ENCODE assay signal across 1 cellular context in the genomic region with DNA sequence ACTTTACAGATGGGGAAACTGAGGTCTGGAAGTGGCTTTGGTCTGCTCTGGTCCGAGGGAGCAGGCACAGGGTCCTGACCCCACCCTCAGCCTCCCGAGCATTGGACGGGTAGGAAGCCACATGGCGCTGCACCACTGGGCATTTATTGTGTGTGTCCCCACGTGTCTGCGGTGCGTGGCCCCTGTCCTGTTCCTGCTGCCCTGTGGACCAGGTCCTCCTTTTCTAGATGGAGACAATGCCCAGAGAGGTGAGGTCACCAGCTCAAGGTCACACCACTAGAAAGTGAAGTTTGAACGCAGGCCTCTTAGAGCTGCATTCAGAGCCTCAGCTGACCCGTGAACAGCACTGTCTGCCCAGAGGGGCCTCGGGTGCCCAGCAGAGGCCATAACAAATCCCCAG.
TF ChIP-seq lines count a peak whose summit lies in the region.

No MANE protein-coding gene starts in this region.

TF ChIP-seq in HepG2, 621 proteins besides CTCF, POLR2A, EP300 and RAD21 (continued from another document and continues in another):
- no peak for TF ChIP-seq NFE2 (CRISPR knock-in tag; IDR thresholded peaks at IDR 0.05)
- no peak for TF ChIP-seq ZNF282 (IDR thresholded peaks at IDR 0.05; ENCODE audit: partially characterized antibody)
- TF ChIP-seq CBX2 (IDR thresholded peaks at IDR 0.05; ENCODE audit: low read depth, low read length): no peak
- TF ChIP-seq CBX2 (CRISPR knock-in tag; IDR thresholded peaks at IDR 0.05; ENCODE audit: low read depth): no peak
- TF ChIP-seq MATR3 (CRISPR knock-in tag; IDR thresholded peaks at IDR 0.05): no peak
- no peak for TF ChIP-seq ZNF251 (CRISPR knock-in tag; IDR thresholded peaks at IDR 0.05)
- no peak for TF ChIP-seq ZNF543 (CRISPR knock-in tag; IDR thresholded peaks at IDR 0.05)
- TF ChIP-seq, protein P1, sequence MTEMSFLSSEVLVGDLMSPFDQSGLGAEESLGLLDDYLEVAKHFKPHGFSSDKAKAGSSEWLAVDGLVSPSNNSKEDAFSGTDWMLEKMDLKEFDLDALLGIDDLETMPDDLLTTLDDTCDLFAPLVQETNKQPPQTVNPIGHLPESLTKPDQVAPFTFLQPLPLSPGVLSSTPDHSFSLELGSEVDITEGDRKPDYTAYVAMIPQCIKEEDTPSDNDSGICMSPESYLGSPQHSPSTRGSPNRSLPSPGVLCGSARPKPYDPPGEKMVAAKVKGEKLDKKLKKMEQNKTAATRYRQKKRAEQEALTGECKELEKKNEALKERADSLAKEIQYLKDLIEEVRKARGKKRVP (CRISPR knock-in tag; IDR thresholded peaks at IDR 0.05): no peak
- TF ChIP-seq ETV6 (CRISPR knock-in tag; conservative IDR thresholded peaks at IDR 0.05): no peak
- peak; percentile 55 for TF ChIP-seq MYC (CRISPR knock-in tag; IDR thresholded peaks at IDR 0.05; ENCODE audit: borderline replicate concordance)
- no peak for TF ChIP-seq EZH2 (conservative IDR thresholded peaks at IDR 0.05; ENCODE audit: low read depth, low read length)
- TF ChIP-seq ZNF230 (CRISPR knock-in tag; IDR thresholded peaks at IDR 0.05): no peak
- TF ChIP-seq SNRNP70 (IDR thresholded peaks at IDR 0.05; ENCODE audit: low read depth, low read length): no peak
- no peak for TF ChIP-seq SAP130 (CRISPR knock-in tag; IDR thresholded peaks at IDR 0.05; ENCODE audit: low read depth)
- TF ChIP-seq GTF2F1 (IDR thresholded peaks at IDR 0.05; ENCODE audit: low read length): no peak
- TF ChIP-seq TEAD2 (CRISPR knock-in tag; IDR thresholded peaks at IDR 0.05): no peak
- TF ChIP-seq NFYB (CRISPR knock-in tag; IDR thresholded peaks at IDR 0.05): no peak
- no peak for TF ChIP-seq GPN1 (CRISPR knock-in tag; IDR thresholded peaks at IDR 0.05; ENCODE audit: borderline replicate concordance)
- no peak for TF ChIP-seq ZNF720 (CRISPR knock-in tag; IDR thresholded peaks at IDR 0.05)
- TF ChIP-seq ZNF160 (CRISPR knock-in tag; IDR thresholded peaks at IDR 0.05): no peak
- peak; percentile 70 for TF ChIP-seq HNF4A (CRISPR knock-in tag; IDR thresholded peaks at IDR 0.05)
- no peak for TF ChIP-seq WIZ (CRISPR knock-in tag; IDR thresholded peaks at IDR 0.05)
- TF ChIP-seq, protein P2, sequence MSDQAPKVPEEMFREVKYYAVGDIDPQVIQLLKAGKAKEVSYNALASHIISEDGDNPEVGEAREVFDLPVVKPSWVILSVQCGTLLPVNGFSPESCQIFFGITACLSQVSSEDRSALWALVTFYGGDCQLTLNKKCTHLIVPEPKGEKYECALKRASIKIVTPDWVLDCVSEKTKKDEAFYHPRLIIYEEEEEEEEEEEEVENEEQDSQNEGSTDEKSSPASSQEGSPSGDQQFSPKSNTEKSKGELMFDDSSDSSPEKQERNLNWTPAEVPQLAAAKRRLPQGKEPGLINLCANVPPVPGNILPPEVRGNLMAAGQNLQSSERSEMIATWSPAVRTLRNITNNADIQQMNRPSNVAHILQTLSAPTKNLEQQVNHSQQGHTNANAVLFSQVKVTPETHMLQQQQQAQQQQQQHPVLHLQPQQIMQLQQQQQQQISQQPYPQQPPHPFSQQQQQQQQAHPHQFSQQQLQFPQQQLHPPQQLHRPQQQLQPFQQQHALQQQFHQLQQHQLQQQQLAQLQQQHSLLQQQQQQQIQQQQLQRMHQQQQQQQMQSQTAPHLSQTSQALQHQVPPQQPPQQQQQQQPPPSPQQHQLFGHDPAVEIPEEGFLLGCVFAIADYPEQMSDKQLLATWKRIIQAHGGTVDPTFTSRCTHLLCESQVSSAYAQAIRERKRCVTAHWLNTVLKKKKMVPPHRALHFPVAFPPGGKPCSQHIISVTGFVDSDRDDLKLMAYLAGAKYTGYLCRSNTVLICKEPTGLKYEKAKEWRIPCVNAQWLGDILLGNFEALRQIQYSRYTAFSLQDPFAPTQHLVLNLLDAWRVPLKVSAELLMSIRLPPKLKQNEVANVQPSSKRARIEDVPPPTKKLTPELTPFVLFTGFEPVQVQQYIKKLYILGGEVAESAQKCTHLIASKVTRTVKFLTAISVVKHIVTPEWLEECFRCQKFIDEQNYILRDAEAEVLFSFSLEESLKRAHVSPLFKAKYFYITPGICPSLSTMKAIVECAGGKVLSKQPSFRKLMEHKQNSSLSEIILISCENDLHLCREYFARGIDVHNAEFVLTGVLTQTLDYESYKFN (CRISPR knock-in tag; conservative IDR thresholded peaks at IDR 0.05): 0 out of 2 replicates have a peak, but pooled peaks have one; percentile 20
- TF ChIP-seq ZNF335 (CRISPR knock-in tag; IDR thresholded peaks at IDR 0.05): no peak
- no peak for TF ChIP-seq ZNF615 (CRISPR knock-in tag; IDR thresholded peaks at IDR 0.05; ENCODE audit: borderline replicate concordance)
- TF ChIP-seq, protein P3, sequence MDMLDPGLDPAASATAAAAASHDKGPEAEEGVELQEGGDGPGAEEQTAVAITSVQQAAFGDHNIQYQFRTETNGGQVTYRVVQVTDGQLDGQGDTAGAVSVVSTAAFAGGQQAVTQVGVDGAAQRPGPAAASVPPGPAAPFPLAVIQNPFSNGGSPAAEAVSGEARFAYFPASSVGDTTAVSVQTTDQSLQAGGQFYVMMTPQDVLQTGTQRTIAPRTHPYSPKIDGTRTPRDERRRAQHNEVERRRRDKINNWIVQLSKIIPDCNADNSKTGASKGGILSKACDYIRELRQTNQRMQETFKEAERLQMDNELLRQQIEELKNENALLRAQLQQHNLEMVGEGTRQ (IDR thresholded peaks at IDR 0.05; ENCODE audit: low read depth, low read length): no peak
- TF ChIP-seq, protein P3 (CRISPR knock-in tag; IDR thresholded peaks at IDR 0.05; ENCODE audit: borderline replicate concordance): no peak
- no peak for TF ChIP-seq DNMT3B (CRISPR knock-in tag; conservative IDR thresholded peaks at IDR 0.05)
- peak; percentile 64 for TF ChIP-seq BCL6 (CRISPR knock-in tag; IDR thresholded peaks at IDR 0.05)
- no peak for TF ChIP-seq MEIS2 (CRISPR knock-in tag; IDR thresholded peaks at IDR 0.05)
- TF ChIP-seq ZFP36L2 (CRISPR knock-in tag; IDR thresholded peaks at IDR 0.05): no peak
- no peak for TF ChIP-seq CC2D1A (CRISPR knock-in tag; IDR thresholded peaks at IDR 0.05)
- TF ChIP-seq SMAD3 (CRISPR knock-in tag; IDR thresholded peaks at IDR 0.05): no peak
- no peak for TF ChIP-seq ZSCAN30 (CRISPR knock-in tag; IDR thresholded peaks at IDR 0.05)
- no peak for TF ChIP-seq PHF20 (CRISPR knock-in tag; IDR thresholded peaks at IDR 0.05)
- TF ChIP-seq SALL2 (CRISPR knock-in tag; IDR thresholded peaks at IDR 0.05): no peak
- TF ChIP-seq TOE1 (CRISPR knock-in tag; IDR thresholded peaks at IDR 0.05): no peak
- no peak for TF ChIP-seq RARA (CRISPR knock-in tag; IDR thresholded peaks at IDR 0.05)
- no peak for TF ChIP-seq ZNF737 (CRISPR knock-in tag; IDR thresholded peaks at IDR 0.05; ENCODE audit: borderline replicate concordance)
- TF ChIP-seq ZFP36 (IDR thresholded peaks at IDR 0.05; ENCODE audit: borderline replicate concordance, low read depth, low read length, partially characterized antibody): no peak
- no peak for TF ChIP-seq NR2F2 (IDR thresholded peaks at IDR 0.05; ENCODE audit: borderline replicate concordance, low read depth)
- TF ChIP-seq, protein P4, sequence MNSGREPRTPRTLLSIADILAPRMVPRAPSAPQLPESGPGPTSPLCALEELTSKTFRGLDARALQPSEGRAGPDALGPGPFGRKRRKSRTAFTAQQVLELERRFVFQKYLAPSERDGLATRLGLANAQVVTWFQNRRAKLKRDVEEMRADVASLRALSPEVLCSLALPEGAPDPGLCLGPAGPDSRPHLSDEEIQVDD (CRISPR knock-in tag; IDR thresholded peaks at IDR 0.05; ENCODE audit: borderline replicate concordance): no peak
- TF ChIP-seq TCF7 (IDR thresholded peaks at IDR 0.05; ENCODE audit: low read depth): no peak
- TF ChIP-seq ZNF546 (CRISPR knock-in tag; conservative IDR thresholded peaks at IDR 0.05): no peak
- TF ChIP-seq ESRRA (CRISPR knock-in tag; IDR thresholded peaks at IDR 0.05; ENCODE audit: low read depth): peak; percentile 88
- TF ChIP-seq ARID2 (CRISPR knock-in tag; IDR thresholded peaks at IDR 0.05; ENCODE audit: borderline replicate concordance): no peak
- no peak for TF ChIP-seq ZNF484 (CRISPR knock-in tag; IDR thresholded peaks at IDR 0.05; ENCODE audit: borderline replicate concordance, low read depth)
- no peak for TF ChIP-seq ZNF24 (IDR thresholded peaks at IDR 0.05)
- no peak for TF ChIP-seq ZNF333 (CRISPR knock-in tag; IDR thresholded peaks at IDR 0.05; ENCODE audit: borderline replicate concordance)
- no peak for TF ChIP-seq MEIS1 (CRISPR knock-in tag; IDR thresholded peaks at IDR 0.05; ENCODE audit: borderline replicate concordance)
- TF ChIP-seq SKI (IDR thresholded peaks at IDR 0.05; ENCODE audit: partially characterized antibody): no peak
- TF ChIP-seq XRCC5 (optimal IDR thresholded peaks at IDR 0.05; ENCODE audit: low read length): no peak
- TF ChIP-seq, protein P5, sequence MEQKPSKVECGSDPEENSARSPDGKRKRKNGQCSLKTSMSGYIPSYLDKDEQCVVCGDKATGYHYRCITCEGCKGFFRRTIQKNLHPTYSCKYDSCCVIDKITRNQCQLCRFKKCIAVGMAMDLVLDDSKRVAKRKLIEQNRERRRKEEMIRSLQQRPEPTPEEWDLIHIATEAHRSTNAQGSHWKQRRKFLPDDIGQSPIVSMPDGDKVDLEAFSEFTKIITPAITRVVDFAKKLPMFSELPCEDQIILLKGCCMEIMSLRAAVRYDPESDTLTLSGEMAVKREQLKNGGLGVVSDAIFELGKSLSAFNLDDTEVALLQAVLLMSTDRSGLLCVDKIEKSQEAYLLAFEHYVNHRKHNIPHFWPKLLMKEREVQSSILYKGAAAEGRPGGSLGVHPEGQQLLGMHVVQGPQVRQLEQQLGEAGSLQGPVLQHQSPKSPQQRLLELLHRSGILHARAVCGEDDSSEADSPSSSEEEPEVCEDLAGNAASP (CRISPR knock-in tag; IDR thresholded peaks at IDR 0.05; ENCODE audit: borderline replicate concordance): peak; percentile 12; the same call in 1 of the 2 replicates
- peak; percentile 39; the same call in 1 of the 2 replicates for TF ChIP-seq GATAD2A (CRISPR knock-in tag; IDR thresholded peaks at IDR 0.05)
- TF ChIP-seq, protein P6, sequence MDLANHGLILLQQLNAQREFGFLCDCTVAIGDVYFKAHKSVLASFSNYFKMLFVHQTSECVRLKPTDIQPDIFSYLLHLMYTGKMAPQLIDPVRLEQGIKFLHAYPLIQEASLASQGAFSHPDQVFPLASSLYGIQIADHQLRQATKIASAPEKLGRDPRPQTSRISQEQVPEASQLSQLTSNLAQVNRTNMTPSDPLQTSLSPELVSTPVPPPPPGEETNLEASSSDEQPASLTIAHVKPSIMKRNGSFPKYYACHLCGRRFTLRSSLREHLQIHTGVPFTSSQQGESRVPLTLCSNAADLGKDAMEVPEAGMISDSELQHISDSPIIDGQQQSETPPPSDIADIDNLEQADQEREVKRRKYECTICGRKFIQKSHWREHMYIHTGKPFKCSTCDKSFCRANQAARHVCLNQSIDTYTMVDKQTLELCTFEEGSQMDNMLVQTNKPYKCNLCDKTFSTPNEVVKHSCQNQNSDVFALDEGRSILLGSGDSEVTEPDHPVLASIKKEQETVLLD (CRISPR knock-in tag; IDR thresholded peaks at IDR 0.05; ENCODE audit: low read depth): no peak
- TF ChIP-seq, protein P7, sequence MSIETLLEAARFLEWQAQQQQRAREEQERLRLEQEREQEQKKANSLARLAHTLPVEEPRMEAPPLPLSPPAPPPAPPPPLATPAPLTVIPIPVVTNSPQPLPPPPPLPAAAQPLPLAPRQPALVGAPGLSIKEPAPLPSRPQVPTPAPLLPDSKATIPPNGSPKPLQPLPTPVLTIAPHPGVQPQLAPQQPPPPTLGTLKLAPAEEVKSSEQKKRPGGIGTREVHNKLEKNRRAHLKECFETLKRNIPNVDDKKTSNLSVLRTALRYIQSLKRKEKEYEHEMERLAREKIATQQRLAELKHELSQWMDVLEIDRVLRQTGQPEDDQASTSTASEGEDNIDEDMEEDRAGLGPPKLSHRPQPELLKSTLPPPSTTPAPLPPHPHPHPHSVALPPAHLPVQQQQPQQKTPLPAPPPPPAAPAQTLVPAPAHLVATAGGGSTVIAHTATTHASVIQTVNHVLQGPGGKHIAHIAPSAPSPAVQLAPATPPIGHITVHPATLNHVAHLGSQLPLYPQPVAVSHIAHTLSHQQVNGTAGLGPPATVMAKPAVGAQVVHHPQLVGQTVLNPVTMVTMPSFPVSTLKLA (IDR thresholded peaks at IDR 0.05): peak; percentile 87
